Comparison of ENCODE assay signal across 19 cellular contexts in the genomic region with DNA sequence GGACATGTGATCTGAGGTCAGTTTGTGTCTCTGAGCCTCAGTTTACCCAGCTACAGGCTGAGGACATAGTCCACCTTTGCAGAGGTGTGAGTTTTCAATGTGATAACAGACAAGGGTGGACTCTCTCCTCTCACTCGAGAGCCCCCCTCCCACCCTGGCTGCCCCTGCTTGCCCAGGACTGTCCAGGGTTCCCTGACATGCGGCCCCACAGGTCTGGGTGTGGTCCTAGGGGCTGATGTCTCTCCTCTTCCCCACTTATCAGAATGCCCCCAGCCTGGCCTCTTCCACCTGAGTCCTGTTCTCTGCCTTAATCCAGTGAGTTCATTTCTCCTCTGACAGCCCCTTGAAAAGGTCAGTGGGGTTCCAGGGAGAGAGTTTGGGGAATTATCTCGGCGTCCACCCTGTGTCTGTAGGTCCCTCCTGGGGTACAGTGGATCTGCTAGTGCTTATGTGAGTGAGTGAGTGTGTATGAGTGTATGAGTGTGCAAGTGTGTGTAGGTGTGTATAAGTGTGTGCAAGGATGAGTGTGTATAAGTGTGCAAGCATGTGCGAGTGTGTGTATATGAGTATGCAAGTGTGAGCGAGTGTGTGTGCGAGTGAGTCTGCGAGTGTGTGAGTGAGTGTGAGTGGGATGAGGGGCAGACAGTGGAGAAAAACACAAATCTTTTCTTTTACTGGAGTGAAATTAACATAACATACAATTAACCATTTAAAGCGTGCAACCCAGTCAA.
DNase-seq lines count a peak whose midpoint lies in the region; ATAC-seq and TF ChIP-seq lines count a peak whose summit lies in the region.
"Had no signal": no experiment of that assay in that cellular context is flagged by ENCODE, and none has a peak within 500 bp of the region (broad histone marks: within the 10 kb centered on the region; RNA-seq: fewer than 3 reads in every experiment).

No MANE protein-coding gene starts in this region.

- H3K4me3 ChIP-seq in IMR-90 (ENCODE audit: insufficient read depth, low read depth, low read length): no peak overlapping the region
- no peak overlapping the region for H3K4me3 ChIP-seq in mesendoderm (ENCODE audit: low read length)
- H3K4me3 ChIP-seq in spleen: no peak overlapping the region
- H3K4me3 ChIP-seq in stomach: no peak overlapping the region
- H3K4me3 ChIP-seq: MG63 had no signal

- H2AK5ac ChIP-seq in IMR-90 (ENCODE audit: low read depth, low read length) (peak overlapping the region; percentile 95), mesendoderm (ENCODE audit: low read length) (peak overlapping the region; percentile 61)

- peak overlapping the region; percentile 86 for H2AK9ac ChIP-seq in IMR-90 (replicated peaks; ENCODE audit: low read depth, low read length, poor library complexity)

- H3K56ac ChIP-seq in IMR-90 (ENCODE audit: extremely low read depth, insufficient read depth, low read length) (peak overlapping the region; percentile 46), mesendoderm (ENCODE audit: low read length) (peak overlapping the region; percentile 28)

- peak overlapping the region; percentile 96 for H4K91ac ChIP-seq in IMR-90 (ENCODE audit: insufficient read depth, low read depth, low read length)

- H3K14ac ChIP-seq in IMR-90 (replicated peaks; ENCODE audit: low read depth, low read length): peak overlapping the region; percentile 94

- no peak overlapping the region for H3K9ac ChIP-seq in IMR-90 (ENCODE audit: low read depth, low read length)
- H3K9ac ChIP-seq in mesendoderm (ENCODE audit: low read length): no peak overlapping the region

- no CpG with 5 or more reads among the region's 9 CpGs for WGBS in IMR-90 (ENCODE audit: extremely low coverage in 2 of 2, insufficient read length in 1 of 2), 2 experiments
- 100% methylated on average over 4 of the region's 9 CpGs for WGBS in mesendoderm (ENCODE audit: extremely low coverage, insufficient coverage, low lambda C conversion rate)
- WGBS in spleen, 5 donors: 84 to 94% (median 91%) methylated on average over 9 of the region's 9 CpGs
- WGBS in stomach, 5 donors: 71 to 88% (median 81%) methylated on average over 8 to 9 of the region's 9 CpGs

- H3K4me1 ChIP-seq in IMR-90 (ENCODE audit: control insufficient read depth, insufficient read depth, low read length): peaks cover 17% of the 10 kb centered on the region
- H3K4me1 ChIP-seq in mesendoderm (ENCODE audit: control insufficient read depth, low read depth, low read length): peaks cover 8% of the 10 kb centered on the region
- peaks cover 0 to 44% (median 15%) of the 10 kb centered on the region in 6 donors for H3K4me1 ChIP-seq in spleen
- H3K4me1 ChIP-seq in stomach: peaks cover 0 to 7% (median 4%) of the 10 kb centered on the region in 4 donors
- H3K4me1 ChIP-seq: Caco-2 had no signal

- no peak overlapping the region for H3K4me3 Mint-ChIP-seq in chondrocyte (ENCODE audit: unreplicated experiment)
- H3K4me3 Mint-ChIP-seq: CD14-positive monocyte had no signal

- H3K18ac ChIP-seq in IMR-90 (ENCODE audit: low read depth, low read length) (peak overlapping the region; percentile 49), mesendoderm (ENCODE audit: low read length) (no peak overlapping the region)

- H4K5ac ChIP-seq in IMR-90 (ENCODE audit: low read depth, low read length) (peak overlapping the region; percentile 62), mesendoderm (ENCODE audit: low read length) (no peak overlapping the region)

- intact Hi-C loops in IMR-90 (cut with micrococcal nuclease): loop anchor here (2.0 to 10.0 kb wide), 6 partner anchors 149 to 437 kb away; partner anchors contain the start of gene FOXF1
- intact Hi-C loops in spleen (cut with DNase I; ENCODE audit: low total_unique reads): loop anchor here (5.0 to 10.0 kb wide), 2 partner anchors 271 to 448 kb away; no protein-coding TSS in a partner anchor
- intact Hi-C loops in stomach (cut with DNase I; ENCODE audit: low total_unique reads): loop anchor here (5.0 kb wide), 1 partner anchor 448 kb away; no protein-coding TSS in a partner anchor

- H2BK5ac ChIP-seq in IMR-90 (ENCODE audit: low read depth, low read length, poor library complexity, severe bottlenecking) (peak overlapping the region; percentile 47), mesendoderm (ENCODE audit: low read length) (no peak overlapping the region)

- H3K4me1 Mint-ChIP-seq in chondrocyte (ENCODE audit: low read depth): no peaks in the 10 kb centered on the region
- H3K4me1 Mint-ChIP-seq: CD14-positive monocyte had no signal

- H3K79me1 ChIP-seq in IMR-90 (ENCODE audit: low read depth in 1 of 2, low read length in 2 of 2) (peaks cover 6 to 31% of the 10 kb centered on the region in 2 experiments; a peak in 3 of 4 replicates), mesendoderm (ENCODE audit: low read length) (no peaks in the 10 kb centered on the region)

- H3K27me3 Mint-ChIP-seq in chondrocyte (ENCODE audit: low read depth): peaks cover 69% of the 10 kb centered on the region

- TF ChIP-seq CTCF in IMR-90 (conservative IDR thresholded peaks at IDR 0.05; ENCODE audit: low read depth, low read length) (no peak), chondrocyte (IDR thresholded peaks at IDR 0.05) (no peak), spleen (IDR thresholded peaks at IDR 0.05 in 8 of 11, conservative IDR thresholded peaks at IDR 0.05 in 3 of 11) (no peak), stomach (IDR thresholded peaks at IDR 0.05) (no peak)

- peaks cover 24% of the 10 kb centered on the region for H3K9me1 ChIP-seq in IMR-90 (ENCODE audit: insufficient read depth, low read length)

- H3K36me3 Mint-ChIP-seq in chondrocyte (ENCODE audit: low read depth): no peaks in the 10 kb centered on the region
- H3K36me3 Mint-ChIP-seq: CD14-positive monocyte had no signal

- dilution Hi-C loops in IMR-90 (cut with HindIII; ENCODE audit: low sequenced_read_pairs, unreplicated experiment): no loop called here

- peak overlapping the region; percentile 63; the same call in 1 of the 2 replicates for H3K27ac ChIP-seq in IMR-90 (ENCODE audit: insufficient read depth, low read length)
- H3K27ac ChIP-seq in mesendoderm (ENCODE audit: low read depth, low read length): no peak overlapping the region
- no peak overlapping the region for H3K27ac ChIP-seq in spleen
- H3K27ac ChIP-seq in stomach: peak overlapping the region in 1 of 5 donors; percentile 56

- H3K23ac ChIP-seq in IMR-90 (ENCODE audit: low read depth, low read length) (peak overlapping the region; percentile 88), mesendoderm (ENCODE audit: low read length) (no peak overlapping the region)

- H3K9me3 ChIP-seq in IMR-90 (ENCODE audit: control insufficient read depth, insufficient read depth, low read length) (no peaks in the 10 kb centered on the region), spleen (no peaks in the 10 kb centered on the region), stomach (no peaks in the 10 kb centered on the region)
- H3K9me3 ChIP-seq: Caco-2, MG63 had no signal

- no peak overlapping the region for H3K27ac Mint-ChIP-seq in chondrocyte (ENCODE audit: unreplicated experiment)

- DNase-seq in IMR-90: no peak
- DNase-seq in chondrocyte (ENCODE audit: low spot score): peak; percentile 51
- DNase-seq in mesendoderm: no peak
- DNase-seq in spleen: peak; percentile 30
- no peak for DNase-seq in stomach
- DNase-seq in HEK293T (ENCODE audit: extremely low spot score): no peak
- no peak for DNase-seq in cerebellar cortex (ENCODE audit: low spot score)
- DNase-seq: DMS53, MG63, NCI-H1105 treated with DMSO at 0.1 percent for 48 hours, NCI-H187 treated with DMSO at 0.1 percent for 48 hours, NCI-H2171, NCI-H82, SHP77 treated with DMSO at 0.1 percent for 48 hours had no signal

- H3K4ac ChIP-seq in IMR-90 (ENCODE audit: low read depth, low read length) (peak overlapping the region; percentile 98), mesendoderm (ENCODE audit: low read depth, low read length) (no peak overlapping the region)

- H4K20me1 ChIP-seq in IMR-90 (ENCODE audit: insufficient read depth, low read length): no peaks in the 10 kb centered on the region

- H3K79me2 ChIP-seq in mesendoderm (ENCODE audit: control insufficient read depth, insufficient read depth, low read length): no peaks in the 10 kb centered on the region

- H2BK15ac ChIP-seq in IMR-90 (ENCODE audit: low read depth, low read length) (peak overlapping the region; percentile 86), mesendoderm (replicated peaks; ENCODE audit: low read depth) (no peak overlapping the region)

- ATAC-seq in IMR-90 (ENCODE audit: low read depth) (no peak), GM19328 (IDR thresholded peaks at IDR 0.05; ENCODE audit: unreplicated experiment) (no peak)
- ATAC-seq: HCT116, Panc1 had no signal

- no TSS peak for BruUV-seq in IMR-90 (replicated peaks; lab: Mats Ljungman, UMichigan)

- no peak for TF ChIP-seq EP300 in stomach (IDR thresholded peaks at IDR 0.05)

- peak overlapping the region; percentile 37 to 71; a peak in 3 of 4 replicates for H4K8ac ChIP-seq in IMR-90 (ENCODE audit: low read depth in 2 of 2, low read length in 2 of 2)
- no peak overlapping the region for H4K8ac ChIP-seq in mesendoderm (ENCODE audit: low read depth, low read length)

- H3K27me3 ChIP-seq in IMR-90 (ENCODE audit: control insufficient read depth, insufficient read depth, low read length) (no peaks in the 10 kb centered on the region), mesendoderm (ENCODE audit: insufficient read depth, low read length, poor library complexity) (no peaks in the 10 kb centered on the region), spleen (replicated peaks in 1 of 7) (peaks cover 0 to 52% (median 0%) of the 10 kb centered on the region in 7 donors), stomach (peaks cover 0 to 17% (median 5%) of the 10 kb centered on the region in 3 donors)
- H3K27me3 ChIP-seq: MG63 had no signal

- no peaks in the 10 kb centered on the region for H3K36me3 ChIP-seq in IMR-90 (ENCODE audit: control insufficient read depth, insufficient read depth, low read length)
- no peaks in the 10 kb centered on the region for H3K36me3 ChIP-seq in mesendoderm (ENCODE audit: control insufficient read depth, insufficient read depth, low read length)
- no peaks in the 10 kb centered on the region for H3K36me3 ChIP-seq in spleen
- no peaks in the 10 kb centered on the region for H3K36me3 ChIP-seq in stomach
- H3K36me3 ChIP-seq: MG63 had no signal

- H2BK20ac ChIP-seq in IMR-90 (ENCODE audit: low read depth, low read length): peak overlapping the region; percentile 98

- POLR2A ChIA-PET in IMR-90 (lab: Charles Lee; ENCODE audit: unreplicated experiment): interaction anchor here (0.6 to 1.0 kb wide), 2 partner anchors 318 to 432 kb away, joined by 3 to 4 read pairs; no protein-coding TSS in a partner anchor
- POLR2A ChIA-PET in HEK293T (lab: Yijun Ruan, JAX): no interaction called here

- H2BK120ac ChIP-seq in IMR-90 (ENCODE audit: low read depth, low read length): peak overlapping the region; percentile 93
- H2BK120ac ChIP-seq in mesendoderm (ENCODE audit: low read depth, low read length): no peak overlapping the region

- no peak for TF ChIP-seq RAD21 in IMR-90 (IDR thresholded peaks at IDR 0.05; ENCODE audit: low read length)

- in situ Hi-C loops in IMR-90 (cut with MboI; ENCODE audit: low sequenced_read_pairs): loop anchor here (5.0 to 10.0 kb wide), 3 partner anchors 151 to 443 kb away; no protein-coding TSS in a partner anchor

- CTCF ChIA-PET in IMR-90 (lab: Yijun Ruan, JAX): interaction anchor here (1.4 to 1.6 kb wide), 3 partner anchors 29 to 444 kb away, joined by 4 to 12 read pairs (median 11); no protein-coding TSS in a partner anchor
- CTCF ChIA-PET in HEK293T (lab: Yijun Ruan, JAX): interaction anchor here (0.6 to 1.5 kb wide), 4 partner anchors 171 to 444 kb away, joined by 3 to 14 read pairs (median 8); no protein-coding TSS in a partner anchor

- H2AFZ ChIP-seq in IMR-90 (replicated peaks; ENCODE audit: low read length, poor library complexity): peak overlapping the region; percentile 71

- H3K4me2 ChIP-seq in IMR-90 (ENCODE audit: low read depth, low read length) (no peak overlapping the region), mesendoderm (ENCODE audit: low read length) (no peak overlapping the region)

- H3K9me3 Mint-ChIP-seq in chondrocyte (ENCODE audit: low read depth): no peaks in the 10 kb centered on the region

- TF ChIP-seq POLR2A in IMR-90 (IDR thresholded peaks at IDR 0.05; ENCODE audit: low read depth, low read length) (no peak), spleen (IDR thresholded peaks at IDR 0.05) (no peak), stomach (IDR thresholded peaks at IDR 0.05) (no peak)

Comparison
In these comparisons a context has a peak if more than half of its experiments do, and no peak if none do; other contexts are left out.
1. DNase-seq: peak in chondrocyte (single experiment) and spleen (single experiment); none in IMR-90 (single experiment), mesendoderm (single experiment), stomach (single experiment), HEK293T (single experiment) and cerebellar cortex (single experiment).